Comparison of ENCODE assay signal across 9 cellular contexts in the genomic region with DNA sequence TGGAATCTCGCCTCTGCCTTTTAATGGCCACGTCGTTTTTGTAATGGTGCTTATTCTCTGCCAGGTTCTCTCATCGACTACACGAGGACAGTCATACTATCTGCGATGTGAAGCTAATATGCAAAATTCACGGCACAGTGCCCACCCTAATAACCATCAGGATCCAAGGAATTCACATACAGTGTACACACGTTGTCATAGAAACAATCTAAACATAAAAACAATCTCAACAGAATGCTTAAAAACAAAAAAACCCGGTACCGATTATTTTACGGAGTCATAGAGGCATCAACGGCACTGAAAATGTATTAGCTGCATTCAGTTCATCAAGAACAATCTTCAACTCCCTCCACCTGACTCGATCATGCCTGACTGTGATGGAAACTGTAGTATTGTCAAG. TPM values are rescaled to one million over a fixed set of nuclear protein-coding genes. Genes with fewer than 3 reads are reported as not detected.
DNase-seq lines count a peak whose midpoint lies in the region; ATAC-seq and TF ChIP-seq lines count a peak whose summit lies in the region.
"Had no signal": no experiment of that assay in that cellular context is flagged by ENCODE, and none has a peak within 500 bp of the region (broad histone marks: within the 10 kb centered on the region; RNA-seq: fewer than 3 reads in every experiment).

No MANE protein-coding gene starts in this region.

- H3K9me3 ChIP-seq in Karpas-422 (ENCODE audit: low read length) (no peaks in the 10 kb centered on the region), breast epithelium (peaks cover 0 to 4% of the 10 kb centered on the region in 2 donors), upper lobe of right lung (no peaks in the 10 kb centered on the region)

- ATAC-seq in GM19328 (IDR thresholded peaks at IDR 0.05; ENCODE audit: unreplicated experiment) (peak; percentile 5), upper lobe of right lung (no peak)

- H3K79me2 ChIP-seq in Karpas-422 (ENCODE audit: low read length) = peaks cover 23% of the 10 kb centered on the region

- 3 to 8% methylated on average over 13 of the region's 13 CpGs for WGBS in lower leg skin, 2 donors

- H3K9me2 ChIP-seq in Karpas-422 (replicated peaks; ENCODE audit: insufficient read depth, low read length) = no peaks in the 10 kb centered on the region

- TF ChIP-seq POLR2A in breast epithelium (IDR thresholded peaks at IDR 0.05) = no peak
- TF ChIP-seq POLR2A in lower leg skin (IDR thresholded peaks at IDR 0.05) = no peak

- TF ChIP-seq CTCF in AG09309 (IDR thresholded peaks at IDR 0.05; ENCODE audit: control insufficient read depth, insufficient read depth, low read depth, low read length, missing control alignments) (no peak), breast epithelium (IDR thresholded peaks at IDR 0.05) (no peak), lower leg skin (IDR thresholded peaks at IDR 0.05) (no peak), upper lobe of right lung (IDR thresholded peaks at IDR 0.05) (no peak)

- H3K4me1 ChIP-seq in Karpas-422 (ENCODE audit: low read length) (peaks cover 13% of the 10 kb centered on the region), breast epithelium (peaks cover 0 to 4% of the 10 kb centered on the region in 2 donors), upper lobe of right lung (no peaks in the 10 kb centered on the region)

- H2AFZ ChIP-seq in Karpas-422 (ENCODE audit: low read length) = no peak overlapping the region

- H3K27me3 ChIP-seq in Karpas-422 (ENCODE audit: low read length) (no peaks in the 10 kb centered on the region), breast epithelium (no peaks in the 10 kb centered on the region), upper lobe of right lung (peaks cover 5% of the 10 kb centered on the region)

- DNase-seq in AG09309 (ENCODE audit: low read depth) = no peak
- peak; percentile 50 for DNase-seq in Karpas-422
- no peak for DNase-seq in breast epithelium (ENCODE audit: low spot score in 2 of 2)
- no peak for DNase-seq in lower leg skin (ENCODE audit: low spot score in 2 of 2)
- no peak for DNase-seq in upper lobe of right lung
- no peak for DNase-seq in cerebellar cortex (ENCODE audit: low spot score)
- DNase-seq in NCI-H1436 (lab: John Stamatoyannopoulos, UW) = no peak

- H3K27ac ChIP-seq in Karpas-422 (ENCODE audit: low read length) (peak overlapping the region; percentile 60), breast epithelium (peak overlapping the region; percentile 90 to 93), upper lobe of right lung (peak overlapping the region; percentile 83)

- H3K9ac ChIP-seq in Karpas-422 (ENCODE audit: low read length) = peak overlapping the region; percentile 71

- H3K4me3 ChIP-seq in AG09309 (ENCODE audit: control insufficient read depth, low read depth, low read length) (peak overlapping the region; percentile 77), Karpas-422 (ENCODE audit: low read length) (peak overlapping the region; percentile 71), breast epithelium (peak overlapping the region; percentile 51 to 71 (median 67)), lower leg skin (ENCODE audit: low read depth, poor library complexity, severe bottlenecking) (peak overlapping the region; percentile 48), upper lobe of right lung (peak overlapping the region; percentile 70)

- intact Hi-C loops in breast epithelium (cut with DNase I; ENCODE audit: low total_unique reads) (no loop called here), lower leg skin (cut with DNase I; ENCODE audit: low total_unique reads) (no loop called here), upper lobe of right lung (cut with DNase I) (loop anchor here (5.0 kb wide), 1 partner anchor 202 kb away; no protein-coding TSS in a partner anchor)

- H4K20me1 ChIP-seq in Karpas-422 (ENCODE audit: insufficient read depth, low read depth, low read length) = no peaks in the 10 kb centered on the region

- H3K4me2 ChIP-seq in Karpas-422 (ENCODE audit: low read depth, low read length, poor library complexity, severe bottlenecking) = peak overlapping the region; percentile 57

- H3K36me3 ChIP-seq in Karpas-422 (ENCODE audit: insufficient read depth, low read length) (no peaks in the 10 kb centered on the region), breast epithelium (no peaks in the 10 kb centered on the region), upper lobe of right lung (peaks cover 8% of the 10 kb centered on the region)

RNA-seq across cellular contexts. Expression of gene MRPS33, which starts 0.7 kb away (rescaled TPM):
- 25.2 and 26.8 TPM in 2 replicates for total RNA-seq in Karpas-422 (2014; rRNA removed; shearing (Covaris generic); ENCODE audit: low replicate concordance)
- total RNA-seq in breast epithelium (10 to 100 TPM; 17.4 to 23.4 (median 21.8) TPM), lower leg skin (10 to 100 TPM; 10.1 to 24.1 (median 19.7) TPM), upper lobe of right lung (27.4 TPM)

RNA-seq across cellular contexts. Expression of gene TMEM178B, which starts 59.8 kb away (rescaled TPM):
- total RNA-seq in Karpas-422 (2014; rRNA removed; shearing (Covaris generic); ENCODE audit: low replicate concordance) = not detected in 2 replicates
- total RNA-seq in breast epithelium = under 1 TPM; 0.33 to 0.88 (median 0.64) TPM
- 1 to 10 TPM in 1 of 4 donors, under 1 TPM in 3; 0.15 to 1.2 (median 0.58) TPM for total RNA-seq in lower leg skin
- total RNA-seq in upper lobe of right lung = 1.4 TPM
- total RNA-seq: HT1080 had no signal
